ENCODE assay signal across 14 cellular contexts in genomic region chr7:17058568-17058967, GRCh38.
DNase-seq lines count a peak whose midpoint lies in the region; ATAC-seq, FAIRE-seq and TF ChIP-seq lines count a peak whose summit lies in the region.
"Had no signal": no experiment of that assay in that cellular context is flagged by ENCODE, and none has a peak within 500 bp of the region (broad histone marks: within the 10 kb centered on the region; RNA-seq: fewer than 3 reads in every experiment).

No MANE protein-coding gene starts in this region.

- no peaks in the 10 kb centered on the region for H3K9me3 ChIP-seq in endothelial cell of umbilical vein (replicated peaks; ENCODE audit: control insufficient read depth, insufficient read depth, low read length)
- H3K9me3 ChIP-seq in BE2C, result no peaks in the 10 kb centered on the region
- no peaks in the 10 kb centered on the region for H3K9me3 ChIP-seq in vagina

- H3K9me1 ChIP-seq in endothelial cell of umbilical vein (replicated peaks; ENCODE audit: control insufficient read depth, extremely low read depth, insufficient read depth, low read length), result no peaks in the 10 kb centered on the region

- H3K79me2 ChIP-seq in endothelial cell of umbilical vein (ENCODE audit: control insufficient read depth, insufficient read depth, low read length), result no peaks in the 10 kb centered on the region

- FAIRE-seq in endothelial cell of umbilical vein (lab: Jason Lieb, UNC), result peak; percentile 52
- FAIRE-seq: islet of Langerhans had no signal

- no peak overlapping the region for H2AFZ ChIP-seq in endothelial cell of umbilical vein (ENCODE audit: low read depth, low read length)

- POLR2A ChIA-PET in endothelial cell of umbilical vein (lab: Charles Lee), result interaction anchor here (1.0 kb wide), 1 partner anchor 239 kb away, joined by 3 read pairs; no protein-coding TSS in a partner anchor

- BruUV-seq in endothelial cell of umbilical vein (replicated peaks; lab: Mats Ljungman, UMichigan), result no TSS peak

- H3K36me3 ChIP-seq in endothelial cell of umbilical vein (ENCODE audit: control insufficient read depth in 2 of 2, extremely low read depth in 1 of 2, insufficient read depth in 2 of 2, low read length in 2 of 2) (no peaks in the 10 kb centered on the region), BE2C (no peaks in the 10 kb centered on the region), vagina (no peaks in the 10 kb centered on the region)

- H3K4me2 ChIP-seq in endothelial cell of umbilical vein (ENCODE audit: insufficient read depth, low read length), result peak overlapping the region; percentile 74

- H3K9ac ChIP-seq in endothelial cell of umbilical vein (replicated peaks; ENCODE audit: extremely low read depth, insufficient read depth, low read length), result peak overlapping the region; percentile 31

- TF ChIP-seq POLR2A in endothelial cell of umbilical vein (IDR thresholded peaks at IDR 0.05; ENCODE audit: low read depth, low read length) (no peak), vagina (IDR thresholded peaks at IDR 0.05) (no peak)

- H3K4me1 ChIP-seq in endothelial cell of umbilical vein (ENCODE audit: control insufficient read depth, extremely low read depth, insufficient read depth, low read length) (peaks cover 18% of the 10 kb centered on the region), BE2C (no peaks in the 10 kb centered on the region), vagina (no peaks in the 10 kb centered on the region)

- H3K4me3 ChIP-seq in AG10803 (ENCODE audit: low read length) (no peak overlapping the region), endothelial cell of umbilical vein (replicated peaks in 1 of 3; ENCODE audit: insufficient read depth in 1 of 3, low read depth in 1 of 3, low read length in 3 of 3) (no peak overlapping the region), BE2C (ENCODE audit: low read depth, low read length) (no peak overlapping the region), vagina (no peak overlapping the region)

- dilution Hi-C loops in endothelial cell of umbilical vein (cut with MboI; ENCODE audit: extremely low pct_ligation_motif_present, low sequenced_read_pairs), result no loop called here

- H4K20me1 ChIP-seq in endothelial cell of umbilical vein (replicated peaks; ENCODE audit: control insufficient read depth, extremely low read depth, insufficient read depth, low read length), result no peaks in the 10 kb centered on the region

- H3K27ac ChIP-seq in endothelial cell of umbilical vein (ENCODE audit: insufficient read depth, low read depth, low read length) (peak overlapping the region; percentile 34), vagina (no peak overlapping the region)
- H3K27ac ChIP-seq: epithelial cell of prostate had no signal

- H3K27me3 ChIP-seq in endothelial cell of umbilical vein (ENCODE audit: control insufficient read depth in 2 of 2, insufficient read depth in 2 of 2, low read length in 2 of 2) (no peaks in the 10 kb centered on the region), BE2C (no peaks in the 10 kb centered on the region), vagina (no peaks in the 10 kb centered on the region)

- TF ChIP-seq CTCF in AG10803 (conservative IDR thresholded peaks at IDR 0.05; ENCODE audit: low read length) (no peak), endothelial cell of umbilical vein (IDR thresholded peaks at IDR 0.05; ENCODE audit: extremely low read depth in 1 of 2, insufficient read depth in 1 of 2, low read depth in 1 of 2, low read length in 2 of 2) (no peak), BE2C (IDR thresholded peaks at IDR 0.05; ENCODE audit: low read depth, low read length) (no peak), vagina (IDR thresholded peaks at IDR 0.05) (no peak)

- peak; percentile 18 for DNase-seq in AG10803 (ENCODE audit: low read depth)
- peak; percentile 68 for DNase-seq in NOMO-1 treated with dmso at 0.1 percent for 144 hours (lab: John Stamatoyannopoulos, UW; ENCODE audit: unreplicated experiment)
- peak; percentile 70 for DNase-seq in endothelial cell of umbilical vein (ENCODE audit: low read depth, low spot score)
- DNase-seq in BE2C, result no peak
- DNase-seq in occipital lobe (lab: John Stamatoyannopoulos, UW), result no peak
- DNase-seq in NK-92 (lab: John Stamatoyannopoulos, UW; ENCODE audit: unreplicated experiment), result no peak
- DNase-seq in vagina (ENCODE audit: extremely low spot score in 2 of 2), result no peak
- DNase-seq: CD4-positive, CD25-positive, alpha-beta regulatory T cell; NCI-H1092; NCI-H524; nephron progenitor cell had no signal

- peak; percentile 64 for ATAC-seq in GM19351 (IDR thresholded peaks at IDR 0.05; ENCODE audit: unreplicated experiment)

- CTCF ChIA-PET in endothelial cell of umbilical vein (lab: Charles Lee), result interaction anchor here (0.8 to 2.3 kb wide), 7 partner anchors 14 to 247 kb away, joined by 3 to 14 read pairs (median 7); no protein-coding TSS in a partner anchor

- intact Hi-C loops in endothelial cell of umbilical vein (cut with micrococcal nuclease), result loop anchor here (1.0 to 5.0 kb wide), 2 partner anchors 17 to 474 kb away; no protein-coding TSS in a partner anchor
- intact Hi-C loops in vagina (cut with DNase I), result no loop called here

TF ChIP-seq in endothelial cell of umbilical vein, 7 proteins besides CTCF, POLR2A, EP300 and RAD21:
- TF ChIP-seq FOS (IDR thresholded peaks at IDR 0.05; ENCODE audit: borderline replicate concordance, insufficient read depth, low read length), result peak; percentile 88
- TF ChIP-seq MAX (IDR thresholded peaks at IDR 0.05; ENCODE audit: insufficient read depth, insufficient read length), result no peak
- TF ChIP-seq JUN (IDR thresholded peaks at IDR 0.05; ENCODE audit: borderline replicate concordance, insufficient read depth, insufficient read length, low read depth), result peak; percentile 79
- TF ChIP-seq GATA2 (IDR thresholded peaks at IDR 0.05; ENCODE audit: insufficient read depth, insufficient read length, low read depth, low read length), result no peak
- no peak for TF ChIP-seq EZH2 (IDR thresholded peaks at IDR 0.05; ENCODE audit: borderline replicate concordance, low read depth, low read length, severe bottlenecking)
- TF ChIP-seq POLR2AphosphoS5 (IDR thresholded peaks at IDR 0.05; ENCODE audit: insufficient read depth, low read depth, low read length), result no peak
- TF ChIP-seq MYC (IDR thresholded peaks at IDR 0.05; ENCODE audit: low read depth, low read length), result no peak

Comparison
In these comparisons a context has a peak if more than half of its experiments do, and no peak if none do; other contexts are left out.
1. DNase-seq: peak in AG10803 (single experiment), NOMO-1 treated with dmso at 0.1 percent for 144 hours (single experiment) and endothelial cell of umbilical vein (single experiment); none in BE2C (single experiment), occipital lobe (single experiment), NK-92 (single experiment) and vagina (0 of 2).